ENCODE assay signal across 29 cellular contexts in the genomic region with DNA sequence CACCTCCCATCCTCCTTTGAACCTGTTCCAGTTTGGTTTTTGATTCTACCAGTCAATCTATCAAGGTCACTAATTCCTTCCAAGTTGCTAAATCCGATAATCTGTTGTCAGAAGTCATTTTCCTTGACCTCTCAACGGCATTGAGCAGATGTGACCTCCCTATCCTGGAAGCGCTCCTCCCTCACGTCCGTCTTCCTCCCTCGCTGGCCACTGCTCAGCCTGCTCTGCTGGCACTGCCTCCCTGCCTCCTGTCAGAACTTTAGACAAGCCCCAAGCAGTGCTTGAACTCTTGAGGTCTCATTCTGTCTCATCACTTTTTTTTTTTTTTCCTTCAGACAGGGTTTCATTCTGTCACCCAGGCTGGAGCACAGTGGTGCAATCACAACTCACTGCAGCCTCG. TPM values are rescaled to one million over a fixed set of nuclear protein-coding genes. Genes with fewer than 3 reads are reported as not detected.
"Had no signal": no experiment of that assay in that cellular context is flagged by ENCODE, and none has a peak within 500 bp of the region (broad histone marks: within the 10 kb centered on the region; RNA-seq: fewer than 3 reads in every experiment).

No MANE protein-coding gene starts in this region.

- H3K27me3 Mint-ChIP-seq: activated CD4-positive, alpha-beta memory T cell treated with anti-CD3 and anti-CD28 coated beads for 36 hours; activated naive CD4-positive, alpha-beta T cell treated with anti-CD3 and anti-CD28 coated beads, Interleukin-2, amount 50 U/mL, for 24 hours; stimulated activated naive CD8-positive, alpha-beta T cell treated with anti-CD3 and anti-CD28 coated beads, Interleukin-15, amount 100 ng/mL, for 72 hours had no signal

- H3K36me3 ChIP-seq: ascending aorta, cardiac muscle cell, esophagus muscularis mucosa, left lung, lower lobe of right lung, upper lobe of left lung had no signal

- H3K9me3 ChIP-seq: ascending aorta, esophagus muscularis mucosa, left lung, lower lobe of right lung, upper lobe of left lung had no signal

- H3K27me3 ChIP-seq: ascending aorta, esophagus muscularis mucosa, foreskin keratinocyte, upper lobe of left lung had no signal

- H3K9me3 Mint-ChIP-seq: activated CD4-positive, alpha-beta memory T cell treated with anti-CD3 and anti-CD28 coated beads for 36 hours; activated CD4-positive, alpha-beta T cell treated with anti-CD3 and anti-CD28 coated beads, Interleukin-2, amount 10 ng/mL, durations not matched to agents 24 days and 14 days; activated naive CD4-positive, alpha-beta T cell treated with anti-CD3 and anti-CD28 coated beads, Interleukin-2, amount 50 U/mL, for 24 hours; activated T-cell treated with anti-CD3 and anti-CD28 coated beads, Interleukin-2, amount 50 U/mL, for 24 hours; natural killer cell; stimulated activated naive CD8-positive, alpha-beta T cell treated with anti-CD3 and anti-CD28 coated beads, Interleukin-15, amount 100 ng/mL, for 72 hours; T-helper 2 cell treated with Interferon-gamma antibody and Interleukin-4, amounts not matched to agents 5 μg/mL and 100 μg/mL, for 36 hours had no signal

- H3K27ac Mint-ChIP-seq: activated CD4-positive, alpha-beta memory T cell treated with anti-CD3 and anti-CD28 coated beads for 36 hours; activated CD4-positive, alpha-beta T cell treated with anti-CD3 and anti-CD28 coated beads, Interleukin-2, amount 10 ng/mL, durations not matched to agents 24 days and 14 days; activated naive CD4-positive, alpha-beta T cell treated with anti-CD3 and anti-CD28 coated beads, Interleukin-2, amount 50 U/mL, for 24 hours; activated T-cell treated with anti-CD3 and anti-CD28 coated beads, Interleukin-2, amount 50 U/mL, for 24 hours; natural killer cell; stimulated activated naive CD8-positive, alpha-beta T cell treated with anti-CD3 and anti-CD28 coated beads, Interleukin-15, amount 100 ng/mL, for 72 hours had no signal

- H3K36me3 Mint-ChIP-seq: activated CD4-positive, alpha-beta memory T cell treated with anti-CD3 and anti-CD28 coated beads for 36 hours; activated naive CD4-positive, alpha-beta T cell treated with anti-CD3 and anti-CD28 coated beads, Interleukin-2, amount 50 U/mL, for 24 hours; brain; natural killer cell had no signal

- H3K27ac ChIP-seq: ascending aorta, cardiac muscle cell, esophagus muscularis mucosa, foreskin keratinocyte, left lung, lower lobe of right lung, upper lobe of left lung, VCaP had no signal

- H3K4me1 ChIP-seq: foreskin keratinocyte had no signal

- DNase-seq: activated CD4-positive, alpha-beta memory T cell treated with anti-CD3 and anti-CD28 coated beads for 36 hours; activated CD4-positive, alpha-beta T cell treated with anti-CD3 and anti-CD28 coated beads, Interleukin-2, amount 10 ng/mL, durations not matched to agents 24 days and 14 days; activated CD8-positive, alpha-beta memory T cell treated with anti-CD3 and anti-CD28 coated beads, Interleukin-2, amount 50 U/mL, for 4 hours; activated gamma-delta T cell treated with Interleukin-2 at 50 U/mL for 16 hours; activated T-cell treated with anti-CD3 and anti-CD28 coated beads, Interleukin-2, amount 50 U/mL, for 24 hours; effector CD4-positive, alpha-beta T cell; foreskin keratinocyte; left lung; lower lobe of right lung; mesenchymal stem cell; natural killer cell; posterior cingulate gyrus; right cardiac atrium; stimulated activated CD4-positive, alpha-beta T cell treated with anti-CD3 and anti-CD28 coated beads, Interleukin-12 subunit alpha, Interleukin-12 subunit beta, amount 100 ng/mL, for 4 hours; stimulated activated CD4-positive, alpha-beta T cell treated with anti-CD3 and anti-CD28 coated beads, Interleukin-4, amount 100 ng/mL, for 1 hour; stimulated activated naive CD8-positive, alpha-beta T cell treated with anti-CD3 and anti-CD28 coated beads, Interleukin-15, amount 100 ng/mL, for 72 hours; substantia nigra; T-helper 1 cell; upper lobe of left lung had no signal

- H3K4me3 Mint-ChIP-seq: activated CD4-positive, alpha-beta memory T cell treated with anti-CD3 and anti-CD28 coated beads for 36 hours; activated CD4-positive, alpha-beta T cell treated with anti-CD3 and anti-CD28 coated beads, Interleukin-2, amount 10 ng/mL, durations not matched to agents 24 days and 14 days; activated naive CD4-positive, alpha-beta T cell treated with anti-CD3 and anti-CD28 coated beads, Interleukin-2, amount 50 U/mL, for 24 hours; activated T-cell treated with anti-CD3 and anti-CD28 coated beads, Interleukin-2, amount 50 U/mL, for 24 hours; natural killer cell; stimulated activated naive CD8-positive, alpha-beta T cell treated with anti-CD3 and anti-CD28 coated beads, Interleukin-15, amount 100 ng/mL, for 72 hours; T-helper 2 cell treated with Interferon-gamma antibody and Interleukin-4, amounts not matched to agents 5 μg/mL and 100 μg/mL, for 36 hours had no signal

- H3K4me3 ChIP-seq: ascending aorta, cardiac muscle cell, esophagus muscularis mucosa, left lung, lower lobe of right lung, upper lobe of left lung had no signal

- ATAC-seq: activated CD4-positive, CD25-positive, alpha-beta regulatory T cell treated with anti-CD3 and anti-CD28 coated beads, Interleukin-2, amount 50 U/mL, for 24 hours; foreskin keratinocyte; left lung; lower lobe of right lung; natural killer cell; right cardiac atrium; stimulated activated naive CD8-positive, alpha-beta T cell treated with anti-CD3 and anti-CD28 coated beads, Interleukin-15, amount 100 ng/mL, for 72 hours had no signal

RNA-seq across cellular contexts. Expression of a gene that starts 21.9 kb away (rescaled TPM):
- total RNA-seq: ascending aorta, cardiac muscle cell, esophagus muscularis mucosa, mononuclear cell, natural killer cell, skeletal muscle tissue had no signal
- polyA plus RNA-seq: cardiac muscle cell, right cardiac atrium had no signal
